Comparison of ENCODE assay signal across 23 cellular contexts in genomic region chr9:14434971-14435718, GRCh38.
DNase-seq lines count a peak whose midpoint lies in the region; ATAC-seq and TF ChIP-seq lines count a peak whose summit lies in the region.
"Had no signal": no experiment of that assay in that cellular context is flagged by ENCODE, and none has a peak within 500 bp of the region (broad histone marks: within the 10 kb centered on the region; RNA-seq: fewer than 3 reads in every experiment).

No MANE protein-coding gene starts in this region.

- peaks cover 0 to 4% (median 0%) of the 10 kb centered on the region in 11 donors for H3K9me3 ChIP-seq in heart right ventricle

- no peaks in the 10 kb centered on the region for H3K36me3 Mint-ChIP-seq in nephron (ENCODE audit: low read depth)
- H3K36me3 Mint-ChIP-seq: CD8-positive, alpha-beta T cell had no signal

- ATAC-seq in Right ventricle myocardium inferior (peak; percentile 69), heart right ventricle (peak; percentile 27 to 86 (median 79)), GM18858 (IDR thresholded peaks at IDR 0.05; ENCODE audit: unreplicated experiment) (no peak), GM18511 (IDR thresholded peaks at IDR 0.05; ENCODE audit: unreplicated experiment) (no peak)
- ATAC-seq: CD8-positive, alpha-beta T cell; PC-3; SK-N-SH treated with all-trans-retinoic acid at 6 μM for 48 hours had no signal

- peak overlapping the region in 2 of 3 experiments; percentile 18 to 88 for H3K27ac Mint-ChIP-seq in nephron
- H3K27ac Mint-ChIP-seq: CD8-positive, alpha-beta T cell had no signal

- no peaks in the 10 kb centered on the region for H3K27me3 Mint-ChIP-seq in nephron (ENCODE audit: low read depth)

- peaks cover 3 to 55% (median 23%) of the 10 kb centered on the region in 9 donors for H3K4me1 ChIP-seq in heart right ventricle

- TF ChIP-seq CTCF in heart right ventricle (IDR thresholded peaks at IDR 0.05) (no peak), nephron (IDR thresholded peaks at IDR 0.05; ENCODE audit: unreplicated experiment in 3 of 3) (no peak)

- 65 to 76% methylated on average over 2 of the region's 2 CpGs for WGBS in heart right ventricle, 2 donors

- peaks cover 39% of the 10 kb centered on the region for H3K4me1 Mint-ChIP-seq in nephron

- H3K4me3 ChIP-seq in heart right ventricle = no peak overlapping the region

- H3K36me3 ChIP-seq in heart right ventricle = no peaks in the 10 kb centered on the region

- DNase-seq in Right ventricle myocardium inferior (ENCODE audit: missing footprints) (no peak), cardiac septum (ENCODE audit: low spot score) (no peak), heart right ventricle (no peak), activated gamma-delta T cell treated with Interleukin-2 at 50 U/mL for 16 hours (no peak), DMS153 (lab: John Stamatoyannopoulos, UW) (no peak)
- DNase-seq: AML-193; CD8-positive, alpha-beta T cell; DMS53; GDM1; IMR-90; NCI-H1092 treated with DMSO at 0.1 percent for 48 hours; NCI-H1436 treated with DMSO at 0.1 percent for 48 hours; NCI-H1930; NCI-H2227 treated with DMSO at 0.1 percent for 48 hours; NCI-H510A treated with DMSO at 0.1 percent for 48 hours; NCI-H774; PC-3; SHP77 treated with DMSO at 0.1 percent for 48 hours had no signal

- H3K27ac ChIP-seq in heart right ventricle = peak overlapping the region; percentile 31 to 88 (median 69)
- H3K27ac ChIP-seq: KMS-11 had no signal

- no peaks in the 10 kb centered on the region for H3K9me3 Mint-ChIP-seq in nephron
- H3K9me3 Mint-ChIP-seq: CD8-positive, alpha-beta T cell had no signal

- intact Hi-C loops in Right ventricle myocardium inferior (cut with DNase I) (loop anchor here (2.0 to 10.0 kb wide), 4 partner anchors 113 to 1400 kb away; no protein-coding TSS in a partner anchor), cardiac septum (cut with DNase I) (loop anchor here (5.0 kb wide), 1 partner anchor 83 kb away; no protein-coding TSS in a partner anchor), heart right ventricle (cut with DNase I) (loop anchor here in 6 of 10 donors (2.0 to 10.0 kb wide), 8 partner anchors 108 to 1710 kb away; no protein-coding TSS in a partner anchor)

- H3K4me3 Mint-ChIP-seq in nephron = no peak overlapping the region
- H3K4me3 Mint-ChIP-seq: CD8-positive, alpha-beta T cell had no signal

- H3K27me3 ChIP-seq in heart right ventricle = no peaks in the 10 kb centered on the region

Comparison
In these comparisons a context has a peak if more than half of its experiments do, and no peak if none do; other contexts are left out.
1. ATAC-seq: peak in Right ventricle myocardium inferior (single experiment) and heart right ventricle (8 of 8); none in GM18858 (single experiment) and GM18511 (single experiment).